Comparison of ENCODE assay signal across 24 cellular contexts in genomic region chr15:71228403-71228802, GRCh38.
"Had no signal": no experiment of that assay in that cellular context is flagged by ENCODE, and none has a peak within 500 bp of the region (broad histone marks: within the 10 kb centered on the region; RNA-seq: fewer than 3 reads in every experiment).

No MANE protein-coding gene starts in this region.

- H3K4me1 Mint-ChIP-seq: activated B cell treated with CpG ODN at 0.5 μM for 24 hours; central memory CD8-positive, alpha-beta T cell; immature natural killer cell had no signal

- H3K9me3 Mint-ChIP-seq: activated CD8-positive, alpha-beta T cell treated with anti-CD3 and anti-CD28 coated beads for 36 hours; activated naive CD4-positive, alpha-beta T cell treated with anti-CD3 and anti-CD28 coated beads, Interleukin-2, amount 50 U/mL, for 72 hours; activated T-cell treated with anti-CD3 and anti-CD28 coated beads, Interleukin-2, amount 50 U/mL, for 72 hours; central memory CD8-positive, alpha-beta T cell; natural killer cell treated with Interleukin-12 subunit alpha and Interleukin-12 subunit beta and Interleukin-15 and Interleukin-18, amount 100 ng/mL, for 72 hours; stimulated activated naive CD8-positive, alpha-beta T cell treated with anti-CD3 and anti-CD28 coated beads, Interleukin-15, Interleukin-2, amounts not matched to agents 100 ng/mL and 50 ng/mL, for 24 hours had no signal

- H3K27me3 ChIP-seq: brain microvascular endothelial cell, esophagus squamous epithelium, suprapubic skin had no signal

- H3K27ac Mint-ChIP-seq: activated B cell treated with CpG ODN at 0.5 μM for 24 hours; activated CD8-positive, alpha-beta T cell treated with anti-CD3 and anti-CD28 coated beads for 36 hours; activated naive CD4-positive, alpha-beta T cell treated with anti-CD3 and anti-CD28 coated beads, Interleukin-2, amount 50 U/mL, for 72 hours; activated T-cell treated with anti-CD3 and anti-CD28 coated beads, Interleukin-2, amount 50 U/mL, for 72 hours; immature natural killer cell; natural killer cell treated with Interleukin-12 subunit alpha and Interleukin-12 subunit beta and Interleukin-15 and Interleukin-18, amount 100 ng/mL, for 72 hours; progenitor cell of endocrine pancreas; stimulated activated naive CD8-positive, alpha-beta T cell treated with anti-CD3 and anti-CD28 coated beads, Interleukin-15, Interleukin-2, amounts not matched to agents 100 ng/mL and 50 ng/mL, for 24 hours had no signal

- DNase-seq: activated B cell treated with CpG ODN at 0.5 μM for 24 hours; activated CD4-positive, alpha-beta T cell treated with anti-CD3 and anti-CD28 coated beads for 48 hours; activated CD8-positive, alpha-beta T cell treated with anti-CD3 and anti-CD28 coated beads for 36 hours; activated gamma-delta T cell; activated T-cell treated with anti-CD3 and anti-CD28 coated beads, Interleukin-2, amount 50 U/mL, for 72 hours; amygdala; brain microvascular endothelial cell; cortex of kidney; effector CD4-positive, alpha-beta T cell; esophagus squamous epithelium; foreskin melanocyte; head of caudate nucleus; immature natural killer cell; left cardiac atrium; mucosa of descending colon; right cardiac atrium; trophoblast cell had no signal

- H3K4me3 Mint-ChIP-seq: activated B cell treated with CpG ODN at 0.5 μM for 24 hours; activated CD8-positive, alpha-beta T cell treated with anti-CD3 and anti-CD28 coated beads for 36 hours; activated T-cell treated with anti-CD3 and anti-CD28 coated beads, Interleukin-2, amount 50 U/mL, for 72 hours; central memory CD8-positive, alpha-beta T cell; immature natural killer cell; natural killer cell treated with Interleukin-12 subunit alpha and Interleukin-12 subunit beta and Interleukin-15 and Interleukin-18, amount 100 ng/mL, for 72 hours; stimulated activated naive CD8-positive, alpha-beta T cell treated with anti-CD3 and anti-CD28 coated beads, Interleukin-15, Interleukin-2, amounts not matched to agents 100 ng/mL and 50 ng/mL, for 24 hours had no signal

- H3K36me3 ChIP-seq: esophagus squamous epithelium, suprapubic skin had no signal

- H3K4me3 ChIP-seq: esophagus squamous epithelium, lung, mucosa of descending colon, suprapubic skin had no signal

- ATAC-seq: activated CD8-positive, alpha-beta T cell treated with anti-CD3 and anti-CD28 coated beads for 36 hours; activated naive CD4-positive, alpha-beta T cell treated with anti-CD3 and anti-CD28 coated beads, Interleukin-2, amount 50 U/mL, for 72 hours; activated T-cell treated with anti-CD3 and anti-CD28 coated beads, Interleukin-2, amount 50 U/mL, for 72 hours; left cardiac atrium; mucosa of descending colon; natural killer cell treated with Interleukin-12 subunit alpha and Interleukin-12 subunit beta and Interleukin-15 and Interleukin-18, amount 100 ng/mL, for 72 hours; right cardiac atrium had no signal

- H3K9me3 ChIP-seq: esophagus squamous epithelium, mucosa of descending colon, suprapubic skin had no signal

- H3K27ac ChIP-seq: brain microvascular endothelial cell, esophagus squamous epithelium, suprapubic skin had no signal

- H3K36me3 Mint-ChIP-seq: activated naive CD4-positive, alpha-beta T cell treated with anti-CD3 and anti-CD28 coated beads, Interleukin-2, amount 50 U/mL, for 72 hours; immature natural killer cell; natural killer cell treated with Interleukin-12 subunit alpha and Interleukin-12 subunit beta and Interleukin-15 and Interleukin-18, amount 100 ng/mL, for 72 hours had no signal
